Comparison of ENCODE assay signal across 12 cellular contexts in genomic region chr12:6233121-6233971, GRCh38. TPM values are rescaled to one million over a fixed set of nuclear protein-coding genes. Genes with fewer than 3 reads are reported as not detected.
DNase-seq lines count a peak whose midpoint lies in the region; ATAC-seq and TF ChIP-seq lines count a peak whose summit lies in the region.
"Had no signal": no experiment of that assay in that cellular context is flagged by ENCODE, and none has a peak within 500 bp of the region (broad histone marks: within the 10 kb centered on the region; RNA-seq: fewer than 3 reads in every experiment).

No MANE protein-coding gene starts in this region.

- H3K4me1 ChIP-seq in vagina (peaks cover 79% of the 10 kb centered on the region), ovary (ENCODE audit: insufficient read depth) (no peaks in the 10 kb centered on the region)

- no peak overlapping the region for H3K4me3 ChIP-seq in vagina
- no peak overlapping the region for H3K4me3 ChIP-seq in ovary

- DNase-seq in Right ventricle myocardium inferior (ENCODE audit: missing footprints) = no peak
- DNase-seq in cardiac septum (ENCODE audit: low spot score) = no peak
- DNase-seq in fibroblast of gingiva (ENCODE audit: low read depth) = peak; percentile 35
- no peak for DNase-seq in vagina (ENCODE audit: extremely low spot score in 2 of 2)
- DNase-seq in activated T-cell treated with anti-CD3 and anti-CD28 coated beads, Interleukin-2, amount 50 U/mL, for 48 hours = no peak
- no peak for DNase-seq in ovary
- DNase-seq: activated B cell treated with CpG ODN at 0.5 μM for 24 hours; AML-193; NCI-H748 treated with DMSO at 0.1 percent for 48 hours; stimulated activated CD4-positive, alpha-beta T cell treated with anti-CD3 and anti-CD28 coated beads, Interleukin-4, amount 100 ng/mL, for 24 hours had no signal

- H3K27me3 ChIP-seq in vagina (no peaks in the 10 kb centered on the region), ovary (no peaks in the 10 kb centered on the region)

- ATAC-seq in Right ventricle myocardium inferior (peak; percentile 45), GM21786 (IDR thresholded peaks at IDR 0.05; ENCODE audit: unreplicated experiment) (no peak)

- H3K36me3 Mint-ChIP-seq in nephron (ENCODE audit: low read depth) = no peaks in the 10 kb centered on the region

- peaks cover 13% of the 10 kb centered on the region for H3K27me3 Mint-ChIP-seq in nephron (ENCODE audit: low read depth)

- no peak for TF ChIP-seq EP300 in ovary (IDR thresholded peaks at IDR 0.05)

- H3K9me3 ChIP-seq in vagina (no peaks in the 10 kb centered on the region), ovary (no peaks in the 10 kb centered on the region)

- no peak for TF ChIP-seq CTCF in nephron (IDR thresholded peaks at IDR 0.05; ENCODE audit: unreplicated experiment in 3 of 3)
- no peak for TF ChIP-seq CTCF in vagina (IDR thresholded peaks at IDR 0.05)
- TF ChIP-seq CTCF in ovary (IDR thresholded peaks at IDR 0.05) = no peak

- peak overlapping the region; percentile 93 for H3K27ac ChIP-seq in vagina
- no peak overlapping the region for H3K27ac ChIP-seq in ovary

- intact Hi-C loops in Right ventricle myocardium inferior (cut with DNase I) (no loop called here), cardiac septum (cut with DNase I) (loop anchor here (5.0 kb wide), 1 partner anchor 36 kb away; no protein-coding TSS in a partner anchor), vagina (cut with DNase I) (loop anchor here (5.0 kb wide), 1 partner anchor 36 kb away; no protein-coding TSS in a partner anchor), ovary (cut with DNase I) (no loop called here)

- H3K36me3 ChIP-seq in vagina (peaks cover 0 to 44% of the 10 kb centered on the region in 2 donors), ovary (no peaks in the 10 kb centered on the region)

- H3K4me3 Mint-ChIP-seq in nephron = no peak overlapping the region
- H3K4me3 Mint-ChIP-seq: activated B cell treated with CpG ODN at 0.5 μM for 24 hours had no signal

- TF ChIP-seq POLR2A in vagina (IDR thresholded peaks at IDR 0.05) (no peak), ovary (IDR thresholded peaks at IDR 0.05) (no peak)

- no peaks in the 10 kb centered on the region for H3K9me3 Mint-ChIP-seq in nephron
- H3K9me3 Mint-ChIP-seq: activated B cell treated with CpG ODN at 0.5 μM for 24 hours had no signal

- 83 to 85% (median 84%) methylated on average over 15 of the region's 15 CpGs for WGBS in ovary, 3 donors

- H3K4me1 Mint-ChIP-seq in nephron = peaks cover 72% of the 10 kb centered on the region

- peak overlapping the region in 2 of 3 experiments; percentile 12 to 26 for H3K27ac Mint-ChIP-seq in nephron
- H3K27ac Mint-ChIP-seq: activated B cell treated with CpG ODN at 0.5 μM for 24 hours had no signal

RNA-seq across cellular contexts. Expression of gene CD9, which starts 33.1 kb away (rescaled TPM):
- total RNA-seq in Right ventricle myocardium inferior = 46.9 TPM
- 70.2 TPM for total RNA-seq in cardiac septum
- total RNA-seq in vagina = 366 TPM
- total RNA-seq in ovary = 100 to 1,000 TPM in 1 of 7 donors, 10 to 100 TPM in 6; 23.9 to 372 (median 49.2) TPM
- 100 to 1,000 TPM in 1 of 2 donors, 10 to 100 TPM in 1; 67.0 to 244 TPM for polyA plus RNA-seq in ovary

Comparison
In these comparisons a context has a peak if more than half of its experiments do, and no peak if none do; other contexts are left out.
1. intact Hi-C loops: an anchor here in cardiac septum (5.0 kb wide) and vagina (5.0 kb wide); none called in Right ventricle myocardium inferior and ovary.